In genomic region chr1:76625887-76626286, GRCh38 we compare ENCODE assay signal across 18 cellular contexts.
"Had no signal": no experiment of that assay in that cellular context is flagged by ENCODE, and none has a peak within 500 bp of the region (broad histone marks: within the 10 kb centered on the region; RNA-seq: fewer than 3 reads in every experiment).

No MANE protein-coding gene starts in this region.

- H3K9me3 Mint-ChIP-seq: activated CD4-positive, alpha-beta memory T cell treated with anti-CD3 and anti-CD28 coated beads, Interleukin-2, amount 10 ng/mL, durations not matched to agents 7 days and 5 days had no signal

- H3K36me3 ChIP-seq: cardiac muscle cell, thyroid gland, uterus had no signal

- H3K4me1 Mint-ChIP-seq: activated CD4-positive, alpha-beta memory T cell treated with anti-CD3 and anti-CD28 coated beads, Interleukin-2, amount 10 ng/mL, durations not matched to agents 7 days and 5 days; activated naive CD8-positive, alpha-beta T cell treated with anti-CD3 and anti-CD28 coated beads, Interleukin-2, amount 10 ng/mL, durations not matched to agents 7 days and 5 days; naive thymus-derived CD8-positive, alpha-beta T cell had no signal

- H3K36me3 Mint-ChIP-seq: activated naive CD8-positive, alpha-beta T cell treated with anti-CD3 and anti-CD28 coated beads, Interleukin-2, amount 10 ng/mL, durations not matched to agents 7 days and 5 days had no signal

- H3K4me3 ChIP-seq: cardiac muscle cell, smooth muscle cell, thyroid gland, uterus had no signal

- H3K27me3 Mint-ChIP-seq: activated CD4-positive, alpha-beta memory T cell treated with anti-CD3 and anti-CD28 coated beads, Interleukin-2, amount 10 ng/mL, durations not matched to agents 7 days and 5 days; activated naive CD8-positive, alpha-beta T cell treated with anti-CD3 and anti-CD28 coated beads, Interleukin-2, amount 10 ng/mL, durations not matched to agents 7 days and 5 days; naive thymus-derived CD8-positive, alpha-beta T cell; progenitor cell of endocrine pancreas had no signal

- H3K27me3 ChIP-seq: cardiac muscle cell, foreskin keratinocyte, thyroid gland, uterus had no signal

- H3K27ac ChIP-seq: cardiac muscle cell, foreskin keratinocyte, thyroid gland, uterus had no signal

- H3K27ac Mint-ChIP-seq: activated CD4-positive, alpha-beta memory T cell treated with anti-CD3 and anti-CD28 coated beads, Interleukin-2, amount 10 ng/mL, durations not matched to agents 7 days and 5 days; activated T-cell treated with anti-CD3 and anti-CD28 coated beads, Interleukin-2, amount 50 U/mL, for 72 hours; naive thymus-derived CD8-positive, alpha-beta T cell; progenitor cell of endocrine pancreas had no signal

- FAIRE-seq: endothelial cell of umbilical vein had no signal

- H3K4me3 Mint-ChIP-seq: activated CD4-positive, alpha-beta memory T cell treated with anti-CD3 and anti-CD28 coated beads, Interleukin-2, amount 10 ng/mL, durations not matched to agents 7 days and 5 days; activated naive CD8-positive, alpha-beta T cell treated with anti-CD3 and anti-CD28 coated beads, Interleukin-2, amount 10 ng/mL, durations not matched to agents 7 days and 5 days; activated T-cell treated with anti-CD3 and anti-CD28 coated beads, Interleukin-2, amount 50 U/mL, for 72 hours; naive thymus-derived CD8-positive, alpha-beta T cell had no signal

- DNase-seq: activated CD4-positive, alpha-beta memory T cell treated with anti-CD3 and anti-CD28 coated beads, Interleukin-2, amount 10 ng/mL, durations not matched to agents 7 days and 5 days; activated CD4-positive, alpha-beta T cell treated with anti-CD3 and anti-CD28 coated beads for 1 hour; activated CD8-positive, alpha-beta memory T cell treated with anti-CD3 and anti-CD28 coated beads, Interleukin-2, amount 50 U/mL, for 4 hours; activated naive CD8-positive, alpha-beta T cell treated with anti-CD3 and anti-CD28 coated beads, Interleukin-2, amount 10 ng/mL, durations not matched to agents 7 days and 5 days; activated T-cell treated with anti-CD3 and anti-CD28 coated beads, Interleukin-2, amount 50 U/mL, for 72 hours; aorta; foreskin keratinocyte; head of caudate nucleus; left colon; naive thymus-derived CD8-positive, alpha-beta T cell; occipital lobe; right cardiac atrium; thyroid gland; uterus had no signal
